Comparison of ENCODE assay signal across 16 cellular contexts in the genomic region with DNA sequence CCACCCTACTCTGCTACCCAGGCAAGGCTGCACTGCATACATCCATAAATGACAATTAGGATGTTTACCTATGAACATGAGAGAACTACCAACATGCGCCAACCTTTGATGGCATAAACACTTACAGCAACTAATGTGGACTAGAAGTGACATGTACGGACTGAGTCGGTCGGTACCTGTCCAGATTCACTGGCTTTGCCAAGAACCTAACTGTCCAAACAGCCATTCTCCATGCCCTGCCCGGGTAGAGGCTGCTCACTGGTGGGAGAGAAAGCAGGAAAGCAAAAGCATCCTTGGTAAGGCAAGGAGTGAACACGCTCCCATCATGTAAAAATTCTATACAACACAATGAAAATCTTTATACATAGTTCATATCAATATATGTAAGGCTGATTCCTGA.
"Had no signal": no experiment of that assay in that cellular context is flagged by ENCODE, and none has a peak within 500 bp of the region (broad histone marks: within the 10 kb centered on the region; RNA-seq: fewer than 3 reads in every experiment).

No MANE protein-coding gene starts in this region.

- DNase-seq: hypothalamus; immature natural killer cell; left lung; lower lobe of right lung; mammary epithelial cell; mesenchymal stem cell; naive thymus-derived CD8-positive, alpha-beta T cell; nucleus accumbens; pancreas; retina; right cardiac atrium; stimulated activated CD4-positive, alpha-beta T cell treated with anti-CD3 and anti-CD28 coated beads, Interleukin-4, amount 100 ng/mL, for 24 hours; stimulated activated naive CD4-positive, alpha-beta T cell treated with Interleukin-2 at 50 U/mL for 16 hours; stimulated activated naive CD8-positive, alpha-beta T cell treated with anti-CD3 and anti-CD28 coated beads, Interleukin-15, amount 100 ng/mL, for 72 hours; substantia nigra; uterus had no signal
